In genomic region chr2:136328396-136328795, GRCh38 we compare ENCODE assay signal across 23 cellular contexts.
A peak's percentile ranks its signal among the peaks of the same experiment; 100 is the strongest.
DNase-seq lines count a peak whose midpoint lies in the region; ATAC-seq lines count a peak whose summit lies in the region.
"Had no signal": no experiment of that assay in that cellular context is flagged by ENCODE, and none has a peak within 500 bp of the region (broad histone marks: within the 10 kb centered on the region; RNA-seq: fewer than 3 reads in every experiment).

No MANE protein-coding gene starts in this region.

- no peak overlapping the region for H3K4me3 Mint-ChIP-seq in T-helper 2 cell treated with Interferon-gamma antibody and Interleukin-4, amounts not matched to agents 5 μg/mL and 100 μg/mL, for 36 hours
- no peak overlapping the region for H3K4me3 Mint-ChIP-seq in T-cell
- H3K4me3 Mint-ChIP-seq: B cell, memory B cell had no signal

- DNase-seq in T-helper 2 cell treated with Interferon-gamma antibody and Interleukin-4, amounts not matched to agents 5 μg/mL and 100 μg/mL, for 36 hours (ENCODE audit: low spot score) = no peak
- no peak for DNase-seq in T-helper 2 cell
- peak; percentile 4 for DNase-seq in COR-L47 (lab: John Stamatoyannopoulos, UW)
- DNase-seq in T-cell = no peak
- peak; percentile 70 for DNase-seq in islet precursor cell
- DNase-seq in H4 (ENCODE audit: low spot score) = no peak
- no peak for DNase-seq in COLO668 (lab: John Stamatoyannopoulos, UW; ENCODE audit: unreplicated experiment)
- DNase-seq: activated CD4-positive, CD25-positive, alpha-beta regulatory T cell treated with anti-CD3 and anti-CD28 coated beads, Interleukin-2, amount 50 U/mL, for 72 hours; activated CD8-positive, alpha-beta memory T cell treated with anti-CD3 and anti-CD28 coated beads, Interleukin-2, amount 50 U/mL, for 48 hours; activated naive CD4-positive, alpha-beta T cell; esophagus squamous epithelium; GF-D8; left cardiac atrium; MG63; naive B cell; NCI-H1436 treated with DMSO at 0.1 percent for 48 hours; Peyer's patch; right lobe of liver; SK-N-SH; substantia nigra had no signal

- H3K27me3 Mint-ChIP-seq in T-helper 2 cell treated with Interferon-gamma antibody and Interleukin-4, amounts not matched to agents 5 μg/mL and 100 μg/mL, for 36 hours (ENCODE audit: low read depth) = no peaks in the 10 kb centered on the region
- H3K27me3 Mint-ChIP-seq in T-cell = no peaks in the 10 kb centered on the region
- H3K27me3 Mint-ChIP-seq: B cell, memory B cell, naive B cell had no signal

- peaks cover 4% of the 10 kb centered on the region for H3K9me3 Mint-ChIP-seq in T-helper 2 cell treated with Interferon-gamma antibody and Interleukin-4, amounts not matched to agents 5 μg/mL and 100 μg/mL, for 36 hours
- H3K9me3 Mint-ChIP-seq in T-cell = peaks cover 0 to 4% (median 0%) of the 10 kb centered on the region in 3 donors
- H3K9me3 Mint-ChIP-seq: memory B cell, naive B cell had no signal

- POLR2A ChIA-PET in T-cell (lab: Charles Lee) = no interaction called here

- H3K4me1 Mint-ChIP-seq in T-helper 2 cell treated with Interferon-gamma antibody and Interleukin-4, amounts not matched to agents 5 μg/mL and 100 μg/mL, for 36 hours (ENCODE audit: low read depth) = peaks cover 45% of the 10 kb centered on the region
- peaks cover 52 to 59% (median 58%) of the 10 kb centered on the region in 3 donors for H3K4me1 Mint-ChIP-seq in T-cell

- no peaks in the 10 kb centered on the region for H3K36me3 Mint-ChIP-seq in T-helper 2 cell treated with Interferon-gamma antibody and Interleukin-4, amounts not matched to agents 5 μg/mL and 100 μg/mL, for 36 hours (ENCODE audit: low read depth)
- no peaks in the 10 kb centered on the region for H3K36me3 Mint-ChIP-seq in T-cell
- H3K36me3 Mint-ChIP-seq: naive B cell had no signal

- CTCF ChIA-PET in T-cell (lab: Charles Lee) = no interaction called here

- ATAC-seq in T-cell (replicated peaks in 1 of 4) = no peak
- no peak for ATAC-seq in HG03439 (IDR thresholded peaks at IDR 0.05; ENCODE audit: unreplicated experiment)
- ATAC-seq: left cardiac atrium, right lobe of liver had no signal

- peak overlapping the region; percentile 98 for H3K27ac Mint-ChIP-seq in T-helper 2 cell treated with Interferon-gamma antibody and Interleukin-4, amounts not matched to agents 5 μg/mL and 100 μg/mL, for 36 hours
- H3K27ac Mint-ChIP-seq in T-cell = peak overlapping the region; percentile 97 to 98

Comparison
In these comparisons a context has a peak if more than half of its experiments do, and no peak if none do; other contexts are left out.
1. DNase-seq: peak in COR-L47 (single experiment) and islet precursor cell (single experiment); none in T-helper 2 cell treated with Interferon-gamma antibody and Interleukin-4, amounts not matched to agents 5 μg/mL and 100 μg/mL, for 36 hours (single experiment), T-helper 2 cell (0 of 5), T-cell (0 of 34), H4 (single experiment) and COLO668 (single experiment).